In the genomic region with DNA sequence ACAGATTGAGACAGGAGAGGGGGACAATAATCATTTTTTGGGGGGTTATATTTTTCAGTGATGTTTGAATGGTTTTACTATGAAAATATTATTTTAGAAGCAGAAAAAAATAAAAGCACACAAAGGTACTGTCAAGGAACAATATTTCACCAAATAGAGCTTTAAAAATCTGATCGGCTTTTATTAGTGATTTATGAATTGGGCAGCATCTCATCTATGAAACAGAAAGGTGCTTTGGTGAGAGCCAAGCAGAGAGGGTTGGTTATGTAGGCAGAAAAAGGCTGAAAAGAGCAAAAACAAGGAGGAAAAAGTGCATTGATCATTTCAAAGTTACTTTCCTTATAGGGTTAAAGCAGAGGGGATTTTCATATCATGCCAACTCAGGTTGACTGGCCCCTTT, we compare ENCODE assay signal across 1 cellular context.
TF ChIP-seq lines count a peak whose summit lies in the region.

No MANE protein-coding gene starts in this region.

TF ChIP-seq in HCT116, 20 proteins besides CTCF, POLR2A, EP300 and RAD21 (continued from another document):
- TF ChIP-seq YY1 (IDR thresholded peaks at IDR 0.05; ENCODE audit: extremely low read depth, insufficient replicate concordance, low read depth, low read length) (no peak), SIN3A (IDR thresholded peaks at IDR 0.05; ENCODE audit: low read depth) (no peak), CBX3 (IDR thresholded peaks at IDR 0.05; ENCODE audit: low read depth) (no peak), ZFX (IDR thresholded peaks at IDR 0.05) (no peak), ZBTB33 (IDR thresholded peaks at IDR 0.05; ENCODE audit: extremely low read depth, insufficient replicate concordance, low read length) (no peak), EGR1 (IDR thresholded peaks at IDR 0.05; ENCODE audit: low read depth) (no peak)
- TF ChIP-seq, protein P1, sequence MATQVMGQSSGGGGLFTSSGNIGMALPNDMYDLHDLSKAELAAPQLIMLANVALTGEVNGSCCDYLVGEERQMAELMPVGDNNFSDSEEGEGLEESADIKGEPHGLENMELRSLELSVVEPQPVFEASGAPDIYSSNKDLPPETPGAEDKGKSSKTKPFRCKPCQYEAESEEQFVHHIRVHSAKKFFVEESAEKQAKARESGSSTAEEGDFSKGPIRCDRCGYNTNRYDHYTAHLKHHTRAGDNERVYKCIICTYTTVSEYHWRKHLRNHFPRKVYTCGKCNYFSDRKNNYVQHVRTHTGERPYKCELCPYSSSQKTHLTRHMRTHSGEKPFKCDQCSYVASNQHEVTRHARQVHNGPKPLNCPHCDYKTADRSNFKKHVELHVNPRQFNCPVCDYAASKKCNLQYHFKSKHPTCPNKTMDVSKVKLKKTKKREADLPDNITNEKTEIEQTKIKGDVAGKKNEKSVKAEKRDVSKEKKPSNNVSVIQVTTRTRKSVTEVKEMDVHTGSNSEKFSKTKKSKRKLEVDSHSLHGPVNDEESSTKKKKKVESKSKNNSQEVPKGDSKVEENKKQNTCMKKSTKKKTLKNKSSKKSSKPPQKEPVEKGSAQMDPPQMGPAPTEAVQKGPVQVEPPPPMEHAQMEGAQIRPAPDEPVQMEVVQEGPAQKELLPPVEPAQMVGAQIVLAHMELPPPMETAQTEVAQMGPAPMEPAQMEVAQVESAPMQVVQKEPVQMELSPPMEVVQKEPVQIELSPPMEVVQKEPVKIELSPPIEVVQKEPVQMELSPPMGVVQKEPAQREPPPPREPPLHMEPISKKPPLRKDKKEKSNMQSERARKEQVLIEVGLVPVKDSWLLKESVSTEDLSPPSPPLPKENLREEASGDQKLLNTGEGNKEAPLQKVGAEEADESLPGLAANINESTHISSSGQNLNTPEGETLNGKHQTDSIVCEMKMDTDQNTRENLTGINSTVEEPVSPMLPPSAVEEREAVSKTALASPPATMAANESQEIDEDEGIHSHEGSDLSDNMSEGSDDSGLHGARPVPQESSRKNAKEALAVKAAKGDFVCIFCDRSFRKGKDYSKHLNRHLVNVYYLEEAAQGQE (IDR thresholded peaks at IDR 0.05; ENCODE audit: low read depth): no peak
